In the genomic region with DNA sequence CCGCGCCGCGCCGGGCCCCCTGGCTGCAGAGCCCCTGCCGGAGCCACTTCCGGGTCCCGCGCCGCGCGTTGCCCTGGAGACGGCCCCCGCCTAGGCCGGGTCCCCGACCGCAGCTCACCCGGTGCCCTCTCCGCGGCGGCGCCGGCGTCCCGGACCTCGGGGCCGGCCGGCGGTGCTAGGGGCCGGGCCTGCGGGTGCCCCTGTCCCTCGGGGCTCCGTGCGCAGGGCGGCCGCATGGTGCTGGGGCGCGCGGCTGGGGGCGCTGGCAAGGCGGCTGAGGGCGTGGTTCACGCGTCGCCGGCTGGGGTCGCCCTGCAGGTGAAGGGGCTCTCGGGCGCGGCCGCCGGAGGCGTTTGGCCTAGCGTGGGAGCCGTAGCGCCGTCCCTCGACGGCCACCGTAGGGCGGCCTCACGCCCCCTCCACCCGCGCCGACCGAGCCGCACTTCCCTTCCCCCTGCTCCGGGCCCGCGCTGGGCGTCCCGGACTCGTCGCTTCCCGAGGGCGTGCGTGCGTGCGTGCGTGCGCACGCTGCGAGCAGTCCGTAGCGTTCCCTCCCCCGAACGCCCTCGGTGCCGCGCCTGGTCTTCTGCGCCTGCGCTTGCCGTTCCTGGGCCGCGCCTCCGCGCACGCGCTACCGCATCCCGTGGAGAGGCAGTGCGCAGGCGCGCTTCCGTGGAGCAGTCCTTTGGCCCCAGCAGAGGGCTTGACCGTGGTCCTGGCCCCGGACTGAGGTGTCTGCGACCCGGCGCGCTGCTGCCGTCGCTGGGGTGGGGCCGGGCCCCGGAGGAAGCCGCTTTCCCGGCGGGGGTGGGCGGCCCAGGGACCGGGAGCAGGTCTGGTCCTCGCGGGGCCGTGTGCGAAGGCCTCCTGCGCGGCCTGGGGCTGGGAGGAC, we compare ENCODE assay signal across 8 cellular contexts. TPM values are rescaled to one million over a fixed set of nuclear protein-coding genes. Genes with fewer than 3 reads are reported as not detected.
DNase-seq lines count a peak whose midpoint lies in the region; TF ChIP-seq lines count a peak whose summit lies in the region.

A gene with protein sequence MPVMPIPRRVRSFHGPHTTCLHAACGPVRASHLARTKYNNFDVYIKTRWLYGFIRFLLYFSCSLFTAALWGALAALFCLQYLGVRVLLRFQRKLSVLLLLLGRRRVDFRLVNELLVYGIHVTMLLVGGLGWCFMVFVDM (minus strand): TSS at position 509 of the 892 bp plus-strand sequence. CDS start 1,975 bp downstream, outside the sequence.

- DNase-seq in GM04503 (ENCODE audit: low read depth) (peak; percentile 76), HEK293T (ENCODE audit: extremely low spot score) (peak; percentile 97), MV-4-11 (lab: John Stamatoyannopoulos, UW) (peak; percentile 94), SJSA1 (ENCODE audit: low read depth in 1 of 2, low spot score in 2 of 2) (peak; percentile 97), foreskin melanocyte (peak; percentile 95), stromal cell of bone marrow (ENCODE audit: low read depth) (peak; percentile 88)
- peak; percentile 89 to 96 (median 89) for DNase-seq in activated naive CD4-positive, alpha-beta T cell (lab: John Stamatoyannopoulos, UW)

- H3K4me1 ChIP-seq in SJSA1 (replicated peaks) (peaks cover 29% of the 10 kb centered on the region), neuron (ENCODE audit: insufficient read depth, low read length) (peaks cover 20% of the 10 kb centered on the region)

- H3K9me3 ChIP-seq in SJSA1 (replicated peaks) (no peaks in the 10 kb centered on the region), neuron (ENCODE audit: low read length) (no peaks in the 10 kb centered on the region)

- H3K27ac ChIP-seq in SJSA1 = peak within 1 kb of the TSS; percentile 85

- no peaks in the 10 kb centered on the region for H3K27me3 ChIP-seq in SJSA1 (replicated peaks)
- H3K27me3 ChIP-seq in neuron (ENCODE audit: insufficient read depth, low read length) = no peaks in the 10 kb centered on the region

- H2AFZ ChIP-seq in neuron (ENCODE audit: low read depth, low read length) = peak within 1 kb of the TSS; percentile 41

- H3K36me3 ChIP-seq in SJSA1 = peaks cover 31% of the 10 kb centered on the region
- H3K36me3 ChIP-seq in neuron (ENCODE audit: insufficient read depth, low read length) = peaks cover 6% of the 10 kb centered on the region

- CTCF ChIA-PET in HEK293T (lab: Yijun Ruan, JAX) = interaction anchor here (1.0 to 1.1 kb wide), 2 partner anchors 20 to 28 kb away, joined by 3 read pairs; no protein-coding TSS in a partner anchor

- H3K4me3 ChIP-seq in SJSA1 (peak within 1 kb of the TSS; percentile 95), neuron (ENCODE audit: low read length) (peak within 1 kb of the TSS; percentile 70)

- POLR2A ChIA-PET in HEK293T (lab: Yijun Ruan, JAX) = interaction anchor here (0.9 to 2.1 kb wide), 4 partner anchors 10 to 149 kb away, joined by 3 to 11 read pairs (median 3); no protein-coding TSS in a partner anchor

TF ChIP-seq in HEK293T, 16 proteins besides CTCF, POLR2A, EP300 and RAD21:
- TF ChIP-seq FOXM1 (IDR thresholded peaks at IDR 0.05; ENCODE audit: borderline replicate concordance) = peak; percentile 65
- TF ChIP-seq L3MBTL2 (conservative IDR thresholded peaks at IDR 0.05) = peak; percentile 38; the same call in 1 of the 2 replicates
- TF ChIP-seq SP1 (IDR thresholded peaks at IDR 0.05) = no peak

RNA-seq across cellular contexts. Expression of the gene that starts here (rescaled TPM):
- total RNA-seq in SJSA1 (2014; rRNA removed; shearing (Covaris generic)) = 25.8 and 27.8 TPM in 2 replicates

Comparison
In these comparisons a context has a peak if more than half of its experiments do, and no peak if none do; other contexts are left out.
1. Peak in every context shown above with its lines: DNase-seq, H3K4me3 ChIP-seq and H3K27ac ChIP-seq.